ENCODE assay signal across 1 cellular context in genomic region chr18:58402951-58403702, GRCh38.
TF ChIP-seq lines count a peak whose summit lies in the region.

No MANE protein-coding gene starts in this region.

TF ChIP-seq in HepG2, 621 proteins besides CTCF, POLR2A, EP300 and RAD21 (continued from another document and continues in another):
- TF ChIP-seq PAXIP1 (CRISPR knock-in tag; conservative IDR thresholded peaks at IDR 0.05) (peak; percentile 85), ZMYM3 (CRISPR knock-in tag; IDR thresholded peaks at IDR 0.05) (0 out of 2 replicates have a peak, but pooled peaks have one; percentile 13), MTERF4 (CRISPR knock-in tag; IDR thresholded peaks at IDR 0.05) (peak; percentile 92; the same call in 1 of the 2 replicates), ZFP36L1 (CRISPR knock-in tag; IDR thresholded peaks at IDR 0.05) (peak; percentile 80; the same call in 1 of the 2 replicates), HDAC1 (CRISPR knock-in tag; IDR thresholded peaks at IDR 0.05) (peak; percentile 95), ZNF564 (CRISPR knock-in tag; IDR thresholded peaks at IDR 0.05) (0 out of 2 replicates have a peak, but pooled peaks have one; percentile 56), ZNF232 (CRISPR knock-in tag; IDR thresholded peaks at IDR 0.05; ENCODE audit: borderline replicate concordance) (peak; percentile 95; the same call in 1 of the 2 replicates), FOSL2 (CRISPR knock-in tag; IDR thresholded peaks at IDR 0.05) (peak; percentile 56), CBFB (CRISPR knock-in tag; IDR thresholded peaks at IDR 0.05) (peak; percentile 19; the same call in 1 of the 2 replicates), ETV6 (CRISPR knock-in tag; conservative IDR thresholded peaks at IDR 0.05) (no peak), GZF1 (CRISPR knock-in tag; IDR thresholded peaks at IDR 0.05) (no peak), GPBP1L1 (CRISPR knock-in tag; IDR thresholded peaks at IDR 0.05) (no peak), ZNF260 (CRISPR knock-in tag; IDR thresholded peaks at IDR 0.05; ENCODE audit: borderline replicate concordance, low read depth) (no peak), FOXC1 (CRISPR knock-in tag; IDR thresholded peaks at IDR 0.05; ENCODE audit: borderline replicate concordance) (peak; percentile 94), HNF1B (CRISPR knock-in tag; IDR thresholded peaks at IDR 0.05) (peak; percentile 98), ZNF577 (CRISPR knock-in tag; IDR thresholded peaks at IDR 0.05; ENCODE audit: borderline replicate concordance, low read depth) (no peak), RARA (CRISPR knock-in tag; IDR thresholded peaks at IDR 0.05) (peak; percentile 99), ZSCAN22 (CRISPR knock-in tag; IDR thresholded peaks at IDR 0.05) (no peak), YEATS4 (CRISPR knock-in tag; IDR thresholded peaks at IDR 0.05; ENCODE audit: borderline replicate concordance) (peak; percentile 60; the same call in 1 of the 2 replicates), ZNF766 (CRISPR knock-in tag; IDR thresholded peaks at IDR 0.05; ENCODE audit: borderline replicate concordance) (no peak; the same call in 1 of the 2 replicates), MED1 (CRISPR knock-in tag; IDR thresholded peaks at IDR 0.05) (peak; percentile 100), ARNT2 (CRISPR knock-in tag; IDR thresholded peaks at IDR 0.05; ENCODE audit: low read depth) (peak; percentile 76), RFX3 (CRISPR knock-in tag; IDR thresholded peaks at IDR 0.05) (no peak), ZNF616 (CRISPR knock-in tag; IDR thresholded peaks at IDR 0.05; ENCODE audit: low read depth) (no peak), ZNF207 (IDR thresholded peaks at IDR 0.05; ENCODE audit: borderline replicate concordance) (no peak), ZNF441 (CRISPR knock-in tag; IDR thresholded peaks at IDR 0.05; ENCODE audit: borderline replicate concordance) (peak; percentile 60; the same call in 1 of the 2 replicates), LBX2 (CRISPR knock-in tag; IDR thresholded peaks at IDR 0.05; ENCODE audit: borderline replicate concordance) (no peak), UBTF (CRISPR knock-in tag; IDR thresholded peaks at IDR 0.05) (peak; percentile 88), PATZ1 (CRISPR knock-in tag; IDR thresholded peaks at IDR 0.05) (peak; percentile 78), ZNF503 (CRISPR knock-in tag; IDR thresholded peaks at IDR 0.05) (peak; percentile 63; the same call in 1 of the 2 replicates), ZNF460 (CRISPR knock-in tag; IDR thresholded peaks at IDR 0.05; ENCODE audit: borderline replicate concordance) (peak; percentile 19; the same call in 1 of the 2 replicates)
- TF ChIP-seq, protein P1, sequence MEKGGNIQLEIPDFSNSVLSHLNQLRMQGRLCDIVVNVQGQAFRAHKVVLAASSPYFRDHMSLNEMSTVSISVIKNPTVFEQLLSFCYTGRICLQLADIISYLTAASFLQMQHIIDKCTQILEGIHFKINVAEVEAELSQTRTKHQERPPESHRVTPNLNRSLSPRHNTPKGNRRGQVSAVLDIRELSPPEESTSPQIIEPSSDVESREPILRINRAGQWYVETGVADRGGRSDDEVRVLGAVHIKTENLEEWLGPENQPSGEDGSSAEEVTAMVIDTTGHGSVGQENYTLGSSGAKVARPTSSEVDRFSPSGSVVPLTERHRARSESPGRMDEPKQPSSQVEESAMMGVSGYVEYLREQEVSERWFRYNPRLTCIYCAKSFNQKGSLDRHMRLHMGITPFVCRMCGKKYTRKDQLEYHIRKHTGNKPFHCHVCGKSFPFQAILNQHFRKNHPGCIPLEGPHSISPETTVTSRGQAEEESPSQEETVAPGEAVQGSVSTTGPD (CRISPR knock-in tag; IDR thresholded peaks at IDR 0.05), result peak; percentile 63; the same call in 1 of the 2 replicates
- TF ChIP-seq, protein P2, sequence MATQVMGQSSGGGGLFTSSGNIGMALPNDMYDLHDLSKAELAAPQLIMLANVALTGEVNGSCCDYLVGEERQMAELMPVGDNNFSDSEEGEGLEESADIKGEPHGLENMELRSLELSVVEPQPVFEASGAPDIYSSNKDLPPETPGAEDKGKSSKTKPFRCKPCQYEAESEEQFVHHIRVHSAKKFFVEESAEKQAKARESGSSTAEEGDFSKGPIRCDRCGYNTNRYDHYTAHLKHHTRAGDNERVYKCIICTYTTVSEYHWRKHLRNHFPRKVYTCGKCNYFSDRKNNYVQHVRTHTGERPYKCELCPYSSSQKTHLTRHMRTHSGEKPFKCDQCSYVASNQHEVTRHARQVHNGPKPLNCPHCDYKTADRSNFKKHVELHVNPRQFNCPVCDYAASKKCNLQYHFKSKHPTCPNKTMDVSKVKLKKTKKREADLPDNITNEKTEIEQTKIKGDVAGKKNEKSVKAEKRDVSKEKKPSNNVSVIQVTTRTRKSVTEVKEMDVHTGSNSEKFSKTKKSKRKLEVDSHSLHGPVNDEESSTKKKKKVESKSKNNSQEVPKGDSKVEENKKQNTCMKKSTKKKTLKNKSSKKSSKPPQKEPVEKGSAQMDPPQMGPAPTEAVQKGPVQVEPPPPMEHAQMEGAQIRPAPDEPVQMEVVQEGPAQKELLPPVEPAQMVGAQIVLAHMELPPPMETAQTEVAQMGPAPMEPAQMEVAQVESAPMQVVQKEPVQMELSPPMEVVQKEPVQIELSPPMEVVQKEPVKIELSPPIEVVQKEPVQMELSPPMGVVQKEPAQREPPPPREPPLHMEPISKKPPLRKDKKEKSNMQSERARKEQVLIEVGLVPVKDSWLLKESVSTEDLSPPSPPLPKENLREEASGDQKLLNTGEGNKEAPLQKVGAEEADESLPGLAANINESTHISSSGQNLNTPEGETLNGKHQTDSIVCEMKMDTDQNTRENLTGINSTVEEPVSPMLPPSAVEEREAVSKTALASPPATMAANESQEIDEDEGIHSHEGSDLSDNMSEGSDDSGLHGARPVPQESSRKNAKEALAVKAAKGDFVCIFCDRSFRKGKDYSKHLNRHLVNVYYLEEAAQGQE (IDR thresholded peaks at IDR 0.05; ENCODE audit: borderline replicate concordance in 1 of 2, low read depth in 1 of 2, low read length in 2 of 2), result peak in 1 of 2 experiments; percentile 58; a peak in 1 of 4 replicates
- TF ChIP-seq, protein P3, sequence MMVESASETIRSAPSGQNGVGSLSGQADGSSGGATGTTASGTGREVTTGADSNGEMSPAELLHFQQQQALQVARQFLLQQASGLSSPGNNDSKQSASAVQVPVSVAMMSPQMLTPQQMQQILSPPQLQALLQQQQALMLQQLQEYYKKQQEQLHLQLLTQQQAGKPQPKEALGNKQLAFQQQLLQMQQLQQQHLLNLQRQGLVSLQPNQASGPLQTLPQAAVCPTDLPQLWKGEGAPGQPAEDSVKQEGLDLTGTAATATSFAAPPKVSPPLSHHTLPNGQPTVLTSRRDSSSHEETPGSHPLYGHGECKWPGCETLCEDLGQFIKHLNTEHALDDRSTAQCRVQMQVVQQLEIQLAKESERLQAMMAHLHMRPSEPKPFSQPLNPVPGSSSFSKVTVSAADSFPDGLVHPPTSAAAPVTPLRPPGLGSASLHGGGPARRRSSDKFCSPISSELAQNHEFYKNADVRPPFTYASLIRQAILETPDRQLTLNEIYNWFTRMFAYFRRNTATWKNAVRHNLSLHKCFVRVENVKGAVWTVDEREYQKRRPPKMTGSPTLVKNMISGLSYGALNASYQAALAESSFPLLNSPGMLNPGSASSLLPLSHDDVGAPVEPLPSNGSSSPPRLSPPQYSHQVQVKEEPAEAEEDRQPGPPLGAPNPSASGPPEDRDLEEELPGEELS (CRISPR knock-in tag; IDR thresholded peaks at IDR 0.05), result peak; percentile 93
